In the genomic region with DNA sequence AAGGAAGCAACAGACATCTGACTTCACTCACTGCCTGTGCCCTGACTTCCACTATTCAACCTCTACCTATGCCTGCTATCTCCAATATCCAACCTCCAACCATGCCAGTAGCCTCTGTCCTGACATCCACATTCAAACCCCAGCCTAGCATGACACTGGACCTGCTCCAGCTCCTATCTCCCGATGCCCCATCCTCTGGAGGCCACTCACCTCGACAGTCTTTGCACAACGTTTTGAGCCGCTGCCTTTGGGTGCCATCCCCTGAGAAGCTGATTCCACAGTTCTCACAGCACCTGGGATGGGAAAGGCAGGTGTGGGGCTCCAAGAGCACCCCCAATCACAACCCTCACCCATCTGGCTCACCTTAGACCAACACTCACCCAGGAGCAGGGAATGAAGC, we compare ENCODE assay signal across 15 cellular contexts. TPM values are rescaled to one million over a fixed set of nuclear protein-coding genes. Genes with fewer than 3 reads are reported as not detected.
A peak's percentile ranks its signal among the peaks of the same experiment; 100 is the strongest.
DNase-seq lines count a peak whose midpoint lies in the region; ATAC-seq and TF ChIP-seq lines count a peak whose summit lies in the region.
"Had no signal": no experiment of that assay in that cellular context is flagged by ENCODE, and none has a peak within 500 bp of the region (broad histone marks: within the 10 kb centered on the region; RNA-seq: fewer than 3 reads in every experiment).

No MANE protein-coding gene starts in this region.

- intact Hi-C loops in activated naive CD4-positive, alpha-beta T cell treated with anti-CD3 and anti-CD28 coated beads for 36 hours (cut with micrococcal nuclease), result no loop called here

- peak overlapping the region; percentile 39 for H3K27ac ChIP-seq in RWPE1
- H3K27ac ChIP-seq: GM23248, HL-60 had no signal

- ATAC-seq in effector memory CD8-positive, alpha-beta T cell (replicated peaks), result no peak
- ATAC-seq in HG03039 (IDR thresholded peaks at IDR 0.05; ENCODE audit: unreplicated experiment) (no peak), HG02678 (IDR thresholded peaks at IDR 0.05; ENCODE audit: unreplicated experiment) (no peak), HG03139 (IDR thresholded peaks at IDR 0.05; ENCODE audit: unreplicated experiment) (no peak)
- ATAC-seq: GM12878 had no signal

- CTCF ChIA-PET in activated naive CD4-positive, alpha-beta T cell treated with anti-CD3 and anti-CD28 coated beads for 36 hours (lab: Charles Lee), result interaction anchor here (1.0 kb wide), 1 partner anchor 9 kb away, joined by 3 read pairs; no protein-coding TSS in a partner anchor
- CTCF ChIA-PET in RWPE1 (lab: Yijun Ruan, JAX), result interaction anchor here (0.7 kb wide), 1 partner anchor 131 kb away, joined by 3 read pairs; no protein-coding TSS in a partner anchor

- peaks cover 26% of the 10 kb centered on the region for H3K4me1 Mint-ChIP-seq in activated naive CD4-positive, alpha-beta T cell treated with anti-CD3 and anti-CD28 coated beads, Interleukin-2, amount 50 U/mL, for 24 hours
- peaks cover 23% of the 10 kb centered on the region for H3K4me1 Mint-ChIP-seq in activated naive CD4-positive, alpha-beta T cell treated with anti-CD3 and anti-CD28 coated beads for 36 hours (ENCODE audit: low read depth)
- H3K4me1 Mint-ChIP-seq in effector memory CD8-positive, alpha-beta T cell (ENCODE audit: low read depth in 2 of 2), result peaks cover 27 to 29% of the 10 kb centered on the region in 2 donors

- no peak for DNase-seq in activated naive CD4-positive, alpha-beta T cell treated with anti-CD3 and anti-CD28 coated beads for 36 hours
- DNase-seq in RWPE1 (ENCODE audit: low spot score), result no peak
- DNase-seq in effector memory CD8-positive, alpha-beta T cell, result no peak
- DNase-seq: C1 segment of cervical spinal cord; CD4-positive, alpha-beta memory T cell; DMS79; GM23248 had no signal

- POLR2A ChIA-PET in RWPE1 (lab: Yijun Ruan, JAX; ENCODE audit: low non-redundant PET), result no interaction called here

- H3K4me3 Mint-ChIP-seq in activated naive CD4-positive, alpha-beta T cell treated with anti-CD3 and anti-CD28 coated beads, Interleukin-2, amount 50 U/mL, for 24 hours, result no peak overlapping the region
- H3K4me3 Mint-ChIP-seq in activated naive CD4-positive, alpha-beta T cell treated with anti-CD3 and anti-CD28 coated beads for 36 hours, result no peak overlapping the region
- H3K4me3 Mint-ChIP-seq in effector memory CD8-positive, alpha-beta T cell, result no peak overlapping the region
- H3K4me3 Mint-ChIP-seq: B cell; CD4-positive, alpha-beta memory T cell had no signal

- H3K27me3 Mint-ChIP-seq in activated naive CD4-positive, alpha-beta T cell treated with anti-CD3 and anti-CD28 coated beads, Interleukin-2, amount 50 U/mL, for 24 hours, result no peaks in the 10 kb centered on the region
- no peaks in the 10 kb centered on the region for H3K27me3 Mint-ChIP-seq in activated naive CD4-positive, alpha-beta T cell treated with anti-CD3 and anti-CD28 coated beads for 36 hours (ENCODE audit: low read depth)
- H3K27me3 Mint-ChIP-seq in effector memory CD8-positive, alpha-beta T cell, result no peaks in the 10 kb centered on the region
- H3K27me3 Mint-ChIP-seq: B cell; CD4-positive, alpha-beta memory T cell had no signal

- no peaks in the 10 kb centered on the region for H3K9me3 Mint-ChIP-seq in activated naive CD4-positive, alpha-beta T cell treated with anti-CD3 and anti-CD28 coated beads, Interleukin-2, amount 50 U/mL, for 24 hours
- H3K9me3 Mint-ChIP-seq in activated naive CD4-positive, alpha-beta T cell treated with anti-CD3 and anti-CD28 coated beads for 36 hours, result no peaks in the 10 kb centered on the region
- H3K9me3 Mint-ChIP-seq in effector memory CD8-positive, alpha-beta T cell, result no peaks in the 10 kb centered on the region
- H3K9me3 Mint-ChIP-seq: CD4-positive, alpha-beta memory T cell had no signal

- peaks cover 17% of the 10 kb centered on the region for H3K36me3 Mint-ChIP-seq in activated naive CD4-positive, alpha-beta T cell treated with anti-CD3 and anti-CD28 coated beads, Interleukin-2, amount 50 U/mL, for 24 hours
- peaks cover 48% of the 10 kb centered on the region for H3K36me3 Mint-ChIP-seq in activated naive CD4-positive, alpha-beta T cell treated with anti-CD3 and anti-CD28 coated beads for 36 hours (ENCODE audit: low read depth)
- H3K36me3 Mint-ChIP-seq in effector memory CD8-positive, alpha-beta T cell (ENCODE audit: insufficient read depth), result peaks cover 43% of the 10 kb centered on the region

- peak overlapping the region; percentile 56 for H3K27ac Mint-ChIP-seq in activated naive CD4-positive, alpha-beta T cell treated with anti-CD3 and anti-CD28 coated beads, Interleukin-2, amount 50 U/mL, for 24 hours
- no peak overlapping the region for H3K27ac Mint-ChIP-seq in activated naive CD4-positive, alpha-beta T cell treated with anti-CD3 and anti-CD28 coated beads for 36 hours
- peak overlapping the region; percentile 25 to 65 for H3K27ac Mint-ChIP-seq in effector memory CD8-positive, alpha-beta T cell
- H3K27ac Mint-ChIP-seq: B cell had no signal

- TF ChIP-seq CTCF in RWPE1 (conservative IDR thresholded peaks at IDR 0.05; ENCODE audit: low read depth), result no peak

RNA-seq across cellular contexts. Expression of a gene that starts 4.9 kb away (rescaled TPM):
- total RNA-seq in activated naive CD4-positive, alpha-beta T cell treated with anti-CD3 and anti-CD28 coated beads for 36 hours, result 10 to 100 TPM; 66.4 to 69.0 TPM

RNA-seq across cellular contexts. Expression of a gene that starts 10.2 kb away (rescaled TPM):
- under 1 TPM; 0.40 to 0.43 TPM for total RNA-seq in activated naive CD4-positive, alpha-beta T cell treated with anti-CD3 and anti-CD28 coated beads for 36 hours
- total RNA-seq: G401 had no signal

RNA-seq across cellular contexts. Expression of a gene that starts 11.0 kb away (rescaled TPM):
- 10 to 100 TPM; 71.5 to 75.3 TPM for total RNA-seq in activated naive CD4-positive, alpha-beta T cell treated with anti-CD3 and anti-CD28 coated beads for 36 hours
